In genomic region chr22:46461566-46462180, GRCh38 we compare ENCODE assay signal across 22 cellular contexts.
"Had no signal": no experiment of that assay in that cellular context is flagged by ENCODE, and none has a peak within 500 bp of the region (broad histone marks: within the 10 kb centered on the region; RNA-seq: fewer than 3 reads in every experiment).

No MANE protein-coding gene starts in this region.

- H3K36me3 Mint-ChIP-seq: activated naive CD4-positive, alpha-beta T cell treated with anti-CD3 and anti-CD28 coated beads, Interleukin-2, amount 50 U/mL, for 72 hours; naive B cell had no signal

- ATAC-seq: activated CD8-positive, alpha-beta T cell treated with anti-CD3 and anti-CD28 coated beads for 36 hours; activated naive CD4-positive, alpha-beta T cell treated with anti-CD3 and anti-CD28 coated beads, Interleukin-2, amount 50 U/mL, for 72 hours; left colon; right cardiac atrium had no signal

- H3K4me1 Mint-ChIP-seq: activated B cell treated with CpG ODN at 0.5 μM for 24 hours had no signal

- H3K27ac ChIP-seq: colonic mucosa, epithelial cell of prostate, neural progenitor cell had no signal

- H3K36me3 ChIP-seq: colonic mucosa, neural progenitor cell had no signal

- DNase-seq: activated B cell treated with CpG ODN at 0.5 μM for 24 hours; activated CD4-positive, alpha-beta T cell treated with anti-CD3 and anti-CD28 coated beads, Interleukin-2, amount 50 U/mL, for 1 hour; activated CD8-positive, alpha-beta T cell treated with anti-CD3 and anti-CD28 coated beads for 36 hours; activated naive CD4-positive, alpha-beta T cell; activated T-cell treated with anti-CD3 and anti-CD28 coated beads, Interleukin-2, amount 50 U/mL, for 48 hours; colonic mucosa; effector CD8-positive, alpha-beta T cell; esophagus squamous epithelium; kidney; left colon; mammary epithelial cell; naive B cell; right cardiac atrium; stimulated activated CD4-positive, alpha-beta T cell treated with anti-CD3 and anti-CD28 coated beads, Interleukin-4, amount 100 ng/mL, for 1 hour; substantia nigra; T-helper 1 cell had no signal

- H2AFZ ChIP-seq: neural progenitor cell had no signal

- H3K4me3 Mint-ChIP-seq: activated B cell treated with CpG ODN at 0.5 μM for 24 hours; activated CD8-positive, alpha-beta T cell treated with anti-CD3 and anti-CD28 coated beads for 36 hours; naive B cell; neural progenitor cell; stimulated activated naive CD8-positive, alpha-beta T cell treated with anti-CD3 and anti-CD28 coated beads, Interleukin-15, Interleukin-2, amounts not matched to agents 100 ng/mL and 50 ng/mL, for 24 hours; T-helper 2 cell treated with Interferon-gamma antibody and Interleukin-4, amounts not matched to agents 5 μg/mL and 100 μg/mL, for 36 hours had no signal

- H3K4me3 ChIP-seq: colonic mucosa, esophagus squamous epithelium, neural progenitor cell had no signal

- H3K4me1 ChIP-seq: colonic mucosa, neural progenitor cell had no signal

- H3K4me2 ChIP-seq: neural progenitor cell had no signal

- H3K27ac Mint-ChIP-seq: activated B cell treated with CpG ODN at 0.5 μM for 24 hours; activated CD8-positive, alpha-beta T cell treated with anti-CD3 and anti-CD28 coated beads for 36 hours; activated T-helper 2 cell treated with anti-CD3 and anti-CD28 coated beads, Interferon-gamma antibody, Interleukin-2, Interleukin-4, amounts not matched to agents 10 μg/mL and 5 μg/mL and 100 μg/mL, durations not matched to agents 14 hours and 24 hours and 36 hours; neural progenitor cell; stimulated activated naive CD8-positive, alpha-beta T cell treated with anti-CD3 and anti-CD28 coated beads, Interleukin-15, Interleukin-2, amounts not matched to agents 100 ng/mL and 50 ng/mL, for 24 hours; T-helper 2 cell treated with Interferon-gamma antibody and Interleukin-4, amounts not matched to agents 5 μg/mL and 100 μg/mL, for 36 hours had no signal

- H3K9me3 Mint-ChIP-seq: activated B cell treated with CpG ODN at 0.5 μM for 24 hours; activated CD8-positive, alpha-beta T cell treated with anti-CD3 and anti-CD28 coated beads for 36 hours; activated naive CD4-positive, alpha-beta T cell treated with anti-CD3 and anti-CD28 coated beads, Interleukin-2, amount 50 U/mL, for 72 hours; activated T-helper 2 cell treated with anti-CD3 and anti-CD28 coated beads, Interferon-gamma antibody, Interleukin-2, Interleukin-4, amounts not matched to agents 10 μg/mL and 5 μg/mL and 100 μg/mL, durations not matched to agents 14 hours and 24 hours and 36 hours; naive B cell; neural progenitor cell; stimulated activated naive CD8-positive, alpha-beta T cell treated with anti-CD3 and anti-CD28 coated beads, Interleukin-15, Interleukin-2, amounts not matched to agents 100 ng/mL and 50 ng/mL, for 24 hours; T-helper 2 cell treated with Interferon-gamma antibody and Interleukin-4, amounts not matched to agents 5 μg/mL and 100 μg/mL, for 36 hours had no signal

- H3K27me3 Mint-ChIP-seq: activated CD8-positive, alpha-beta T cell treated with anti-CD3 and anti-CD28 coated beads for 36 hours; stimulated activated naive CD8-positive, alpha-beta T cell treated with anti-CD3 and anti-CD28 coated beads, Interleukin-15, Interleukin-2, amounts not matched to agents 100 ng/mL and 50 ng/mL, for 24 hours had no signal

- H3K27me3 ChIP-seq: colonic mucosa, neural progenitor cell had no signal
